Comparison of ENCODE assay signal across 19 cellular contexts in the genomic region with DNA sequence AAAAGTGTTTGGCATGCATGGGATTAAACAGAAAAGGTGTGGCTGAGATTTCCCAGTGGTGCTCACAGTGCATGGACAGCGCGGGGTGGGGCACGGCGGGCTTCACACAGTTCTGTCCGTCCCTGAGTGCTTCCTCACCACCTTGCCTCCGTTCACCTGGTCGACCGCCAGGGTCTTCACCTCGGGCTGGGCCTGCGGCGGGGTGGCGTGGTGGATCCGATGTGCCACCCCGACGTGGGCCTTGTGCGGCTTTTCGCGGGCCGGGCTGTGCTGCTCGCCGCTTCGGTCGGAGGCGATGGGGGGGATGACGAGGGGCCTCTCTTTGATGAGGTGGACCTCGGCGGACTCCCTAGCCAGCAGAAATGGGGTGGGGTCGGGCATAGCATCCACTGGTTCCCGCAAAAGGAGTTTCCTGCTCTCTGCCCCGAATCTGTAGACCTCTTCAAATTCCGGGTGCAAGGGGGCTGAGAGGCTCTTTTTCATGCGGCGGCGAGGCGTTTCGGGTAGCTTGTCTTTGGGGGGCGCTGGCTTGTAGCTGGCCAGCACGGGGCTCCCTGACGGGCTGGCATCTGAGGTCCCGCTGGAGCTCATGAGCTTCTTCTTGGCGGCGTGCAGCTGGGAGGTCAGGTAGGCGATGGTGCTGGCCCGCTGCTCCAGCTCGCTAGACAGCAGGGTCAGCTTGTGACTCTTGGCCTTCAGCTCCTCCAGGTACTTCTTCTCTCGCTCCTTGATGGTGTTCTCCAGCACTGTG. TPM values are rescaled to one million over a fixed set of nuclear protein-coding genes. Genes with fewer than 3 reads are reported as not detected.
A peak's percentile ranks its signal among the peaks of the same experiment; 100 is the strongest.
DNase-seq lines count a peak whose midpoint lies in the region; ATAC-seq and TF ChIP-seq lines count a peak whose summit lies in the region.
"Had no signal": no experiment of that assay in that cellular context is flagged by ENCODE, and none has a peak within 500 bp of the region (broad histone marks: within the 10 kb centered on the region; RNA-seq: fewer than 3 reads in every experiment).

No MANE protein-coding gene starts in this region.

- H2AK5ac ChIP-seq in IMR-90 (ENCODE audit: low read depth, low read length) (no peak overlapping the region), neuronal stem cell (ENCODE audit: low read depth, low read length) (no peak overlapping the region)

- no peak for TF ChIP-seq CTCF in IMR-90 (conservative IDR thresholded peaks at IDR 0.05; ENCODE audit: low read depth, low read length)

- H3K4me2 ChIP-seq in IMR-90 (ENCODE audit: low read depth, low read length) (no peak overlapping the region), neuronal stem cell (ENCODE audit: insufficient read depth, low read length, poor library complexity, severe bottlenecking) (no peak overlapping the region)

- H3K9me1 ChIP-seq in IMR-90 (ENCODE audit: insufficient read depth, low read length): peaks cover 6% of the 10 kb centered on the region; the same call in 1 of the 2 replicates

- no peak for ATAC-seq in CD4-positive, CD25-positive, alpha-beta regulatory T cell (ENCODE audit: low read depth in 2 of 2)
- ATAC-seq in IMR-90 (ENCODE audit: low read depth) (no peak), sciatic nerve (no peak), HG02759 (IDR thresholded peaks at IDR 0.05; ENCODE audit: unreplicated experiment) (no peak)
- ATAC-seq in activated naive CD8-positive, alpha-beta T cell treated with anti-CD3 and anti-CD28 coated beads, Interleukin-2, amount 10 ng/mL, durations not matched to agents 7 days and 5 days (ENCODE audit: low read depth): no peak
- ATAC-seq: gastrocnemius medialis, left ventricle myocardium superior had no signal

- 96% methylated on average over 26 of the region's 46 CpGs; no CpG with 5 or more reads in 1 of the 2 experiments for WGBS in IMR-90 (ENCODE audit: extremely low coverage in 2 of 2, insufficient read length in 1 of 2), 2 experiments
- no CpG with 5 or more reads among the region's 46 CpGs for WGBS in neuronal stem cell (ENCODE audit: extremely low coverage in 2 of 2, insufficient read length in 2 of 2, insufficient replicate concordance in 1 of 2), 2 donors

- H3K27ac ChIP-seq in CD4-positive, CD25-positive, alpha-beta regulatory T cell (ENCODE audit: insufficient read depth, low read length, poor library complexity, severe bottlenecking): no peak overlapping the region
- no peak overlapping the region for H3K27ac ChIP-seq in IMR-90 (ENCODE audit: insufficient read depth, low read length)
- H3K27ac ChIP-seq in neuronal stem cell (replicated peaks; ENCODE audit: low read length): no peak overlapping the region
- H3K27ac ChIP-seq: adrenal gland, gastrocnemius medialis, GM23248, prostate gland, SJCRH30 had no signal

- H4K91ac ChIP-seq in IMR-90 (ENCODE audit: insufficient read depth, low read depth, low read length): no peak overlapping the region
- H4K91ac ChIP-seq in neuronal stem cell (ENCODE audit: low read depth, low read length, poor library complexity): no peak overlapping the region

- H3K27me3 Mint-ChIP-seq in CD4-positive, CD25-positive, alpha-beta regulatory T cell: peaks cover 2% of the 10 kb centered on the region
- peaks cover 2% of the 10 kb centered on the region for H3K27me3 Mint-ChIP-seq in activated naive CD8-positive, alpha-beta T cell treated with anti-CD3 and anti-CD28 coated beads, Interleukin-2, amount 10 ng/mL, durations not matched to agents 7 days and 5 days

- H3K4ac ChIP-seq in IMR-90 (ENCODE audit: low read depth, low read length) (no peak overlapping the region), neuronal stem cell (ENCODE audit: low read length) (no peak overlapping the region)

- H2BK15ac ChIP-seq in IMR-90 (ENCODE audit: low read depth, low read length) (no peak overlapping the region), neuronal stem cell (ENCODE audit: low read length) (no peak overlapping the region)

- peaks cover 0 to 6% of the 10 kb centered on the region in 2 experiments for H3K9me3 ChIP-seq in CD4-positive, CD25-positive, alpha-beta regulatory T cell (ENCODE audit: control insufficient read depth in 2 of 2, low read length in 2 of 2)
- H3K9me3 ChIP-seq in IMR-90 (ENCODE audit: control insufficient read depth, insufficient read depth, low read length): peaks cover 6% of the 10 kb centered on the region
- peaks cover 3 to 11% of the 10 kb centered on the region in 2 donors for H3K9me3 ChIP-seq in neuronal stem cell (replicated peaks in 1 of 2; ENCODE audit: control insufficient read depth in 2 of 2, insufficient read depth in 1 of 2, low read depth in 1 of 2, low read length in 2 of 2)
- H3K9me3 ChIP-seq: adrenal gland, gastrocnemius medialis, prostate gland, SJCRH30 had no signal

- POLR2A ChIA-PET in IMR-90 (lab: Charles Lee; ENCODE audit: unreplicated experiment): no interaction called here
- POLR2A ChIA-PET in activated naive CD8-positive, alpha-beta T cell treated with anti-CD3 and anti-CD28 coated beads, Interleukin-2, amount 10 ng/mL, durations not matched to agents 7 days and 5 days (lab: Charles Lee): interaction anchor here (0.5 to 1.6 kb wide), 5 partner anchors 34 to 838 kb away, joined by 3 to 7 read pairs (median 3); partner anchors contain the start of genes CCDC92 and ZNF664

- CTCF ChIA-PET in IMR-90 (lab: Yijun Ruan, JAX): no interaction called here

- H3K14ac ChIP-seq in IMR-90 (replicated peaks; ENCODE audit: low read depth, low read length): no peak overlapping the region
- H3K14ac ChIP-seq in neuronal stem cell (ENCODE audit: low read length): no peak overlapping the region

- H2AK9ac ChIP-seq in IMR-90 (replicated peaks; ENCODE audit: low read depth, low read length, poor library complexity): no peak overlapping the region

- H4K8ac ChIP-seq in IMR-90 (ENCODE audit: low read depth in 2 of 2, low read length in 2 of 2) (no peak overlapping the region), neuronal stem cell (ENCODE audit: low read depth, low read length) (no peak overlapping the region)

- peaks cover 12% of the 10 kb centered on the region for H3K36me3 ChIP-seq in CD4-positive, CD25-positive, alpha-beta regulatory T cell (ENCODE audit: control insufficient read depth, insufficient read depth, low read length)
- H3K36me3 ChIP-seq in IMR-90 (ENCODE audit: control insufficient read depth, insufficient read depth, low read length) (peaks cover 43% of the 10 kb centered on the region), neuronal stem cell (replicated peaks in 1 of 2; ENCODE audit: control insufficient read depth in 2 of 2, insufficient read depth in 2 of 2, low read length in 2 of 2) (peaks cover 18 to 54% of the 10 kb centered on the region in 2 donors)
- H3K36me3 ChIP-seq: prostate gland, SJCRH30 had no signal

- dilution Hi-C loops in IMR-90 (cut with HindIII; ENCODE audit: low sequenced_read_pairs, unreplicated experiment): no loop called here

- peaks cover 6 to 35% (median 16%) of the 10 kb centered on the region in 4 donors for H3K4me1 Mint-ChIP-seq in CD4-positive, CD25-positive, alpha-beta regulatory T cell
- H3K4me1 Mint-ChIP-seq in activated naive CD8-positive, alpha-beta T cell treated with anti-CD3 and anti-CD28 coated beads, Interleukin-2, amount 10 ng/mL, durations not matched to agents 7 days and 5 days: peaks cover 29% of the 10 kb centered on the region

- no peak overlapping the region for H3K56ac ChIP-seq in IMR-90 (ENCODE audit: extremely low read depth, insufficient read depth, low read length)

- H2BK120ac ChIP-seq in IMR-90 (ENCODE audit: low read depth, low read length): no peak overlapping the region
- no peak overlapping the region for H2BK120ac ChIP-seq in neuronal stem cell (ENCODE audit: low read depth, low read length)

- H3K18ac ChIP-seq in IMR-90 (ENCODE audit: low read depth, low read length) (no peak overlapping the region), neuronal stem cell (ENCODE audit: low read length) (no peak overlapping the region)

- H3K36me3 Mint-ChIP-seq in CD4-positive, CD25-positive, alpha-beta regulatory T cell: peaks cover 30% of the 10 kb centered on the region
- peaks cover 17% of the 10 kb centered on the region for H3K36me3 Mint-ChIP-seq in activated naive CD8-positive, alpha-beta T cell treated with anti-CD3 and anti-CD28 coated beads, Interleukin-2, amount 10 ng/mL, durations not matched to agents 7 days and 5 days

- H2BK20ac ChIP-seq in IMR-90 (ENCODE audit: low read depth, low read length): no peak overlapping the region

- no peaks in the 10 kb centered on the region for H4K20me1 ChIP-seq in IMR-90 (ENCODE audit: insufficient read depth, low read length)

- TF ChIP-seq POLR2A in IMR-90 (IDR thresholded peaks at IDR 0.05; ENCODE audit: low read depth, low read length): no peak
- no peak for TF ChIP-seq POLR2A in erythroblast (IDR thresholded peaks at IDR 0.05; ENCODE audit: low read length)

- DNase-seq in CD4-positive, CD25-positive, alpha-beta regulatory T cell: no peak
- DNase-seq in IMR-90 (no peak), neuronal stem cell (ENCODE audit: low spot score) (no peak), sciatic nerve (ENCODE audit: low spot score) (no peak), erythroblast (lab: John Stamatoyannopoulos, UW) (no peak)
- no peak for DNase-seq in activated naive CD8-positive, alpha-beta T cell treated with anti-CD3 and anti-CD28 coated beads, Interleukin-2, amount 10 ng/mL, durations not matched to agents 7 days and 5 days
- DNase-seq: adrenal gland, C1 segment of cervical spinal cord, cerebellar nuclear complex, gastrocnemius medialis, GM23248, Karpas-422, left ventricle myocardium superior, NCI-H1436, NCI-H446, SJCRH30, substantia nigra had no signal

- no peak overlapping the region for H2AFZ ChIP-seq in IMR-90 (replicated peaks; ENCODE audit: low read length, poor library complexity)
- H2AFZ ChIP-seq in neuronal stem cell (ENCODE audit: low read length): no peak overlapping the region
- H2AFZ ChIP-seq: GM23248 had no signal

- no peak overlapping the region for H3K23ac ChIP-seq in IMR-90 (ENCODE audit: low read depth, low read length)
- H3K23ac ChIP-seq in neuronal stem cell (ENCODE audit: low read depth, low read length, poor library complexity): no peak overlapping the region

- TF ChIP-seq RAD21 in IMR-90 (IDR thresholded peaks at IDR 0.05; ENCODE audit: low read length): no peak

- peaks cover 0 to 4% (median 0%) of the 10 kb centered on the region in 7 donors for H3K9me3 Mint-ChIP-seq in CD4-positive, CD25-positive, alpha-beta regulatory T cell
- no peaks in the 10 kb centered on the region for H3K9me3 Mint-ChIP-seq in activated naive CD8-positive, alpha-beta T cell treated with anti-CD3 and anti-CD28 coated beads, Interleukin-2, amount 10 ng/mL, durations not matched to agents 7 days and 5 days

- TSS peak; percentile 41 for BruUV-seq in IMR-90 (replicated peaks; lab: Mats Ljungman, UMichigan)

- H3K4me3 ChIP-seq in CD4-positive, CD25-positive, alpha-beta regulatory T cell (ENCODE audit: low read depth, low read length): peak overlapping the region; percentile 55
- H3K4me3 ChIP-seq in IMR-90 (ENCODE audit: insufficient read depth, low read depth, low read length) (no peak overlapping the region), neuronal stem cell (ENCODE audit: low read length in 2 of 2) (no peak overlapping the region)
- H3K4me3 ChIP-seq: adrenal gland, gastrocnemius medialis, GM23248, prostate gland, SJCRH30 had no signal

- H2BK5ac ChIP-seq in IMR-90 (ENCODE audit: low read depth, low read length, poor library complexity, severe bottlenecking) (no peak overlapping the region), neuronal stem cell (ENCODE audit: low read length) (peak overlapping the region; percentile 54)

- H3K79me1 ChIP-seq in IMR-90 (ENCODE audit: low read depth in 1 of 2, low read length in 2 of 2): peaks cover 0 to 12% of the 10 kb centered on the region in 2 experiments; a peak in 2 of 4 replicates
- H3K79me1 ChIP-seq in neuronal stem cell (ENCODE audit: low read depth, low read length): no peaks in the 10 kb centered on the region

- no peak overlapping the region for H3K9ac ChIP-seq in IMR-90 (ENCODE audit: low read depth, low read length)
- peak overlapping the region; percentile 0 for H3K9ac ChIP-seq in neuronal stem cell (ENCODE audit: low read depth, low read length, poor library complexity)
- H3K9ac ChIP-seq: GM23248 had no signal

- no peak overlapping the region for H2BK12ac ChIP-seq in neuronal stem cell (ENCODE audit: low read length)

- in situ Hi-C loops in IMR-90 (cut with MboI; ENCODE audit: low sequenced_read_pairs): no loop called here

- H4K5ac ChIP-seq in IMR-90 (ENCODE audit: low read depth, low read length): no peak overlapping the region

- peaks cover 17% of the 10 kb centered on the region for H3K4me1 ChIP-seq in CD4-positive, CD25-positive, alpha-beta regulatory T cell (ENCODE audit: control insufficient read depth, insufficient read depth, low read length, poor library complexity, severe bottlenecking)
- H3K4me1 ChIP-seq in IMR-90 (ENCODE audit: control insufficient read depth, insufficient read depth, low read length) (peaks cover 8% of the 10 kb centered on the region), neuronal stem cell (ENCODE audit: control insufficient read depth in 2 of 2, insufficient read depth in 1 of 2, low read depth in 1 of 2, low read length in 2 of 2) (peaks cover 3 to 4% of the 10 kb centered on the region in 2 donors)
- H3K4me1 ChIP-seq: adrenal gland, gastrocnemius medialis, prostate gland, SJCRH30 had no signal

- peak overlapping the region; percentile 82 to 98 (median 84) for H3K27ac Mint-ChIP-seq in CD4-positive, CD25-positive, alpha-beta regulatory T cell
- H3K27ac Mint-ChIP-seq in activated naive CD8-positive, alpha-beta T cell treated with anti-CD3 and anti-CD28 coated beads, Interleukin-2, amount 10 ng/mL, durations not matched to agents 7 days and 5 days: peak overlapping the region; percentile 85

- intact Hi-C loops in IMR-90 (cut with micrococcal nuclease): no loop called here
- intact Hi-C loops in sciatic nerve (cut with DNase I): no loop called here

- peak overlapping the region; percentile 3 to 64 (median 64) for H3K4me3 Mint-ChIP-seq in CD4-positive, CD25-positive, alpha-beta regulatory T cell
- H3K4me3 Mint-ChIP-seq in activated naive CD8-positive, alpha-beta T cell treated with anti-CD3 and anti-CD28 coated beads, Interleukin-2, amount 10 ng/mL, durations not matched to agents 7 days and 5 days: peak overlapping the region; percentile 77

- peaks cover 2% of the 10 kb centered on the region for H3K27me3 ChIP-seq in CD4-positive, CD25-positive, alpha-beta regulatory T cell (ENCODE audit: control insufficient read depth, insufficient read depth, low read length)
- H3K27me3 ChIP-seq in IMR-90 (ENCODE audit: control insufficient read depth, insufficient read depth, low read length): no peaks in the 10 kb centered on the region
- H3K27me3 ChIP-seq in neuronal stem cell (ENCODE audit: control insufficient read depth in 3 of 3, insufficient read depth in 3 of 3, low read depth in 1 of 3, low read length in 3 of 3): no peaks in the 10 kb centered on the region
- H3K27me3 ChIP-seq: adrenal gland, gastrocnemius medialis, SJCRH30 had no signal

RNA-seq across cellular contexts. Expression of gene CCDC92, which starts 35.5 kb away (rescaled TPM):
- total RNA-seq in CD4-positive, CD25-positive, alpha-beta regulatory T cell: 19.5 TPM
- 10 to 100 TPM; 12.9 to 24.1 (median 19.2) TPM for polyA plus RNA-seq in CD4-positive, CD25-positive, alpha-beta regulatory T cell
- total RNA-seq in IMR-90 (2012; rRNA removed) (5.7 and 8.1 TPM in 2 replicates), sciatic nerve (49.2 TPM)
- polyA plus RNA-seq in IMR-90 (2012; rRNA removed): 55.5 and 61.1 TPM in 2 replicates
- 75.4 and 87.9 TPM in 2 replicates for polyA plus RNA-seq in IMR-90 (2012; cell fraction: cytosol; rRNA removed)
- 91.3 and 94.1 TPM in 2 replicates for polyA plus RNA-seq in IMR-90 (2012; cell fraction: nucleus; rRNA removed; ENCODE audit: low replicate concordance)
- 10 to 100 TPM; 25.4 to 26.4 TPM for total RNA-seq in activated naive CD8-positive, alpha-beta T cell treated with anti-CD3 and anti-CD28 coated beads, Interleukin-2, amount 10 ng/mL, durations not matched to agents 7 days and 5 days
- 34.1 TPM for polyA plus RNA-seq in neuronal stem cell (2013, experiment 1 of 2)
- 32.6 TPM for polyA plus RNA-seq in neuronal stem cell (2013, experiment 2 of 2)

RNA-seq across cellular contexts. Expression of gene ZNF664, which starts 35.9 kb away (rescaled TPM):
- total RNA-seq in CD4-positive, CD25-positive, alpha-beta regulatory T cell: 24.5 TPM
- 10 to 100 TPM in 2 of 4 donors, 1 to 10 TPM in 2; 6.9 to 10.3 (median 9.5) TPM for polyA plus RNA-seq in CD4-positive, CD25-positive, alpha-beta regulatory T cell
- 32.6 and 36.7 TPM in 2 replicates for total RNA-seq in IMR-90 (2012; rRNA removed)
- polyA plus RNA-seq in IMR-90 (2012; rRNA removed): 24.6 and 29.9 TPM in 2 replicates
- polyA plus RNA-seq in IMR-90 (2012; cell fraction: cytosol; rRNA removed): 14.0 and 16.7 TPM in 2 replicates
- polyA plus RNA-seq in IMR-90 (2012; cell fraction: nucleus; rRNA removed; ENCODE audit: low replicate concordance): 9.3 and 24.8 TPM in 2 replicates
- total RNA-seq in activated naive CD8-positive, alpha-beta T cell treated with anti-CD3 and anti-CD28 coated beads, Interleukin-2, amount 10 ng/mL, durations not matched to agents 7 days and 5 days: 10 to 100 TPM; 45.9 to 50.4 TPM
- 130 TPM for polyA plus RNA-seq in neuronal stem cell (2013, experiment 1 of 2)
- 131 TPM for polyA plus RNA-seq in neuronal stem cell (2013, experiment 2 of 2)
- total RNA-seq in sciatic nerve: 74.6 TPM
